Comparison of ENCODE assay signal across 19 cellular contexts in the genomic region with DNA sequence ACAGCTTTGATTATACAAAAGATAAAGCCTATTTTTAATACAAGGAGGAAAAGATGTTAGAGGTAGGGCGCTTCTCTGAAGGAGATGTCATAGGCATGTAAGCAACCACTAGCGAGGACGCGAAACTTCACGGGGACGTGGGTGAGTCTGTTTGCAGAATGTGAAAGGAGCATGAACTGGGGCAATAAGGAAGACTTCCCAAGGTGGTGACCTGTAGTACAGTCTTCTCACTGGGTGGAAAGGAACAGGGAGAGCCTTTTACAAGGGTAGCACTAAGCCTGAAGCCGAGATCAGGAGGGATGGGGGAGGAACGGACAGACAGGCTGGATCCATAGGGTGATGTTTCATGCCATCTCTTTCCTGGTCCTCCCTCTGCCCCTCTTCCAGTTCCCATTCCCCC.
"Had no signal": no experiment of that assay in that cellular context is flagged by ENCODE, and none has a peak within 500 bp of the region (broad histone marks: within the 10 kb centered on the region; RNA-seq: fewer than 3 reads in every experiment).

No MANE protein-coding gene starts in this region.

- H3K79me2 ChIP-seq: hepatocyte had no signal

- FAIRE-seq: endothelial cell of umbilical vein had no signal

- H3K27ac ChIP-seq: ascending aorta, breast epithelium, esophagus muscularis mucosa, vagina, VCaP had no signal

- H3K27me3 ChIP-seq: ascending aorta, breast epithelium, esophagus muscularis mucosa, hepatocyte, vagina had no signal

- H3K9me3 ChIP-seq: ascending aorta, breast epithelium, esophagus muscularis mucosa, tibial nerve, vagina had no signal

- H3K4me3 ChIP-seq: ascending aorta, breast epithelium, esophagus muscularis mucosa, hepatocyte, lung, tibial nerve, vagina had no signal

- H3K4me2 ChIP-seq: hepatocyte had no signal

- ATAC-seq: activated T-cell treated with anti-CD3 and anti-CD28 coated beads, Interleukin-2, amount 50 U/mL, for 4 hours; stimulated activated naive CD8-positive, alpha-beta T cell treated with anti-CD3 and anti-CD28 coated beads, Interleukin-15, Interleukin-2, amounts not matched to agents 100 U/mL and 50 U/mL, for 24 hours had no signal

- H3K36me3 ChIP-seq: ascending aorta, breast epithelium, esophagus muscularis mucosa, tibial nerve, vagina had no signal

- H2AFZ ChIP-seq: hepatocyte had no signal

- H3K4me1 ChIP-seq: breast epithelium, vagina had no signal

- DNase-seq: activated CD4-positive, alpha-beta T cell treated with anti-CD3 and anti-CD28 coated beads, Interleukin-2, amount 50 U/mL, for 1 hour; activated CD4-positive, CD25-positive, alpha-beta regulatory T cell treated with anti-CD3 and anti-CD28 coated beads, Interleukin-2, amount 50 U/mL, for 72 hours; activated CD8-positive, alpha-beta memory T cell treated with anti-CD3 and anti-CD28 coated beads, Interleukin-2, amount 50 U/mL, for 4 hours; activated gamma-delta T cell; activated T-cell treated with anti-CD3 and anti-CD28 coated beads, Interleukin-2, amount 50 U/mL, for 4 hours; effector CD8-positive, alpha-beta T cell; nephron progenitor cell; retina; stimulated activated naive CD8-positive, alpha-beta T cell treated with anti-CD3 and anti-CD28 coated beads, Interleukin-15, Interleukin-2, amounts not matched to agents 100 U/mL and 50 U/mL, for 24 hours; T-helper 2 cell had no signal
